18 cellular contexts compared by ENCODE assay signal in genomic region chr9:31500422-31500821, GRCh38.
"Had no signal": no experiment of that assay in that cellular context is flagged by ENCODE, and none has a peak within 500 bp of the region (broad histone marks: within the 10 kb centered on the region; RNA-seq: fewer than 3 reads in every experiment).

No MANE protein-coding gene starts in this region.

- H3K4me3 Mint-ChIP-seq: activated CD4-positive, alpha-beta memory T cell treated with anti-CD3 and anti-CD28 coated beads, Interleukin-2, amount 10 ng/mL, durations not matched to agents 7 days and 5 days; activated CD8-positive, alpha-beta memory T cell treated with anti-CD3 and anti-CD28 coated beads, Interleukin-2, amount 10 ng/mL, durations not matched to agents 7 days and 5 days; activated naive CD4-positive, alpha-beta T cell treated with anti-CD3 and anti-CD28 coated beads for 36 hours; activated T-helper 17 cell treated with anti-CD3 and anti-CD28 coated beads, Interleukin-2, amount 50 U/mL, for 72 hours; endodermal cell; nephron progenitor cell had no signal

- H3K27ac Mint-ChIP-seq: activated CD4-positive, alpha-beta memory T cell treated with anti-CD3 and anti-CD28 coated beads, Interleukin-2, amount 10 ng/mL, durations not matched to agents 7 days and 5 days; activated CD8-positive, alpha-beta memory T cell treated with anti-CD3 and anti-CD28 coated beads, Interleukin-2, amount 10 ng/mL, durations not matched to agents 7 days and 5 days; activated naive CD4-positive, alpha-beta T cell treated with anti-CD3 and anti-CD28 coated beads for 36 hours; activated T-helper 17 cell treated with anti-CD3 and anti-CD28 coated beads, Interleukin-2, amount 50 U/mL, for 72 hours; endodermal cell; nephron progenitor cell had no signal

- H3K27me3 Mint-ChIP-seq: activated CD4-positive, alpha-beta memory T cell treated with anti-CD3 and anti-CD28 coated beads, Interleukin-2, amount 10 ng/mL, durations not matched to agents 7 days and 5 days; activated CD8-positive, alpha-beta memory T cell treated with anti-CD3 and anti-CD28 coated beads, Interleukin-2, amount 10 ng/mL, durations not matched to agents 7 days and 5 days; activated T-helper 17 cell treated with anti-CD3 and anti-CD28 coated beads, Interleukin-2, amount 50 U/mL, for 72 hours had no signal

- ATAC-seq: activated CD8-positive, alpha-beta memory T cell treated with anti-CD3 and anti-CD28 coated beads, Interleukin-2, amount 10 ng/mL, durations not matched to agents 7 days and 5 days; activated T-helper 17 cell treated with anti-CD3 and anti-CD28 coated beads, Interleukin-2, amount 50 U/mL, for 72 hours; body of pancreas; left lobe of liver; upper lobe of right lung had no signal

- DNase-seq: activated CD4-positive, alpha-beta memory T cell treated with anti-CD3 and anti-CD28 coated beads, Interleukin-2, amount 10 ng/mL, durations not matched to agents 7 days and 5 days; activated CD4-positive, alpha-beta T cell treated with anti-CD3 and anti-CD28 coated beads for 48 hours; activated CD4-positive, CD25-positive, alpha-beta regulatory T cell; activated CD8-positive, alpha-beta memory T cell treated with anti-CD3 and anti-CD28 coated beads, Interleukin-2, amount 10 ng/mL, durations not matched to agents 7 days and 5 days; activated naive CD4-positive, alpha-beta T cell treated with anti-CD3 and anti-CD28 coated beads for 36 hours; body of pancreas; caudate nucleus; dorsolateral prefrontal cortex; endodermal cell; mammary epithelial cell; midbrain; nephron progenitor cell; occipital lobe; posterior cingulate gyrus; stimulated activated naive CD4-positive, alpha-beta T cell; upper lobe of right lung had no signal

- H3K4me1 Mint-ChIP-seq: activated CD4-positive, alpha-beta memory T cell treated with anti-CD3 and anti-CD28 coated beads, Interleukin-2, amount 10 ng/mL, durations not matched to agents 7 days and 5 days; activated CD8-positive, alpha-beta memory T cell treated with anti-CD3 and anti-CD28 coated beads, Interleukin-2, amount 10 ng/mL, durations not matched to agents 7 days and 5 days; activated T-helper 17 cell treated with anti-CD3 and anti-CD28 coated beads, Interleukin-2, amount 50 U/mL, for 72 hours; endodermal cell; nephron progenitor cell had no signal

- H3K36me3 Mint-ChIP-seq: activated CD8-positive, alpha-beta memory T cell treated with anti-CD3 and anti-CD28 coated beads, Interleukin-2, amount 10 ng/mL, durations not matched to agents 7 days and 5 days had no signal
